1 cellular context compared by ENCODE assay signal in genomic region chr7:49714182-49714581, GRCh38.
TF ChIP-seq lines count a peak whose summit lies in the region.

No MANE protein-coding gene starts in this region.

TF ChIP-seq in IMR-90, 13 proteins besides CTCF, POLR2A, EP300 and RAD21 (continued from another document):
- no peak for TF ChIP-seq USF2 (IDR thresholded peaks at IDR 0.05; ENCODE audit: low read depth, low read length)
- no peak for TF ChIP-seq BHLHE40 (IDR thresholded peaks at IDR 0.05; ENCODE audit: low read depth, low read length)
- TF ChIP-seq MXI1 (IDR thresholded peaks at IDR 0.05; ENCODE audit: borderline replicate concordance, low read depth, low read length), result no peak
- TF ChIP-seq CHD1 (IDR thresholded peaks at IDR 0.05; ENCODE audit: low read depth, low read length), result no peak
